In the genomic region with DNA sequence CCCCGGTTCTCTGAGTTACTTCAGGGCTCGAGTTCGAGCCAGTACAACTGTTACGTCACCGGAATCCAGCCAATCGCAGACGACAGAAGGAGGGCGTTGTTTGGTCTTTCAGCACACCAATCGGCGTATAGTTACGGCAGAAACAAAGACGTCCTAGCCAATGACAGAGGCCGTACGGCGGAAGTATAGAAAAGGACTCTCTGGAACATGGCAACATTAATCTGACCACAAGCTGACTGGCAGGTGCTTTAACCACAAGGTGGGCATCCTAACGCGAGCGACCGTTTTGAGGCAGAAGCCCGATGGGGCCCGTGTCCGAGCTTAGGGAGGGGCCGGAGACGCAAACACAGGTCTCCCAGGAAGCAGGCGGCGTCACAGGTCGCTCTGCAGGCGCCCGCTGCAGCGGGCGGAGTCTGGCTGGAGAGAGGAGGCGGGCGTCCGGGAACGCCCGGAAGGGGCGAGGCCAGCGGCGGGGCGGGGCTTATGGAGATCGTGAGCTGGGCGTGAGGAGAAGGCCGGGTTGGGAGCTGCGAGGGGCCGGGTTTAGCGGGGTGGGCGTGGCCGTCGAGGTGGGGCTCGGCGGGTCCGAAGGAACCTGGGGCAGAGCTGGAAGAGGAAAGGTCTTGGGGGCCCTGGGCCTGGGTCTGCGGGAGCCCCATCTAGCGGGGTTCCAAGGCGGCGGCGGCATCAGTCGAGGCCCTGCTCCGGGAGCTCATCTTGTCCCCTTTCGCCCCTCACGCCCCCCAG, we compare ENCODE assay signal across 8 cellular contexts. TPM values are rescaled to one million over a fixed set of nuclear protein-coding genes. Genes with fewer than 3 reads are reported as not detected.
DNase-seq lines count a peak whose midpoint lies in the region; ATAC-seq and TF ChIP-seq lines count a peak whose summit lies in the region.

A gene with protein sequence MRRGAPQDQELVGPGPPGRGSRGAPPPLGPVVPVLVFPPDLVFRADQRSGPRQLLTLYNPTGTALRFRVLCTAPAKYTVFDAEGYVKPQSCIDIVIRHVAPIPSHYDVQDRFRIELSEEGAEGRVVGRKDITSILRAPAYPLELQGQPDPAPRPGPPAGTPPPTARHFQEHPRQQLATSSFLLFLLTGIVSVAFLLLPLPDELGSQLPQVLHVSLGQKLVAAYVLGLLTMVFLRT (plus strand): TSS at position 558 of the 747 bp plus-strand sequence. CDS start 252 bp downstream, outside the sequence.

- no peaks in the 10 kb centered on the region for H3K27me3 ChIP-seq in PC-3 (ENCODE audit: low read length)
- no peaks in the 10 kb centered on the region for H3K27me3 ChIP-seq in mononuclear cell (ENCODE audit: insufficient read depth, low read length)

- POLR2A ChIA-PET in PC-3 (lab: Charles Lee; ENCODE audit: unreplicated experiment), result interaction anchor here (0.6 to 1.1 kb wide), 11 partner anchors 24 to 1732 kb away, joined by 3 to 7 read pairs (median 3); a partner anchor contains a TSS

- no peaks in the 10 kb centered on the region for H3F3A ChIP-seq in PC-3 (ENCODE audit: low read length, unreplicated experiment)

- peak within 1 kb of the TSS; percentile 23; the same call in 1 of the 2 replicates for H3K27ac ChIP-seq in PC-3 (ENCODE audit: low read length)

- H4K20me1 ChIP-seq in PC-3 (ENCODE audit: low read length), result no peaks in the 10 kb centered on the region

- no peaks in the 10 kb centered on the region for H3K9me2 ChIP-seq in PC-3 (replicated peaks; ENCODE audit: low read length)

- CTCF ChIA-PET in PC-3 (lab: Charles Lee), result interaction anchor here (0.5 to 1.0 kb wide), 8 partner anchors 20 to 222 kb away, joined by 3 to 5 read pairs (median 4); a partner anchor contains a TSS

- BruUV-seq in PC-3 (replicated peaks; lab: Mats Ljungman, UMichigan), result no TSS peak

- H3K79me2 ChIP-seq in PC-3 (ENCODE audit: low read length), result no peaks in the 10 kb centered on the region

- TF ChIP-seq CTCF in PC-3 (conservative IDR thresholded peaks at IDR 0.05; ENCODE audit: low read depth, low read length), result no peak
- TF ChIP-seq CTCF in epithelial cell of esophagus (IDR thresholded peaks at IDR 0.05; ENCODE audit: insufficient read depth, low read depth, low read length, missing control alignments), result no peak

- H3K4me1 ChIP-seq in PC-3 (ENCODE audit: insufficient read depth, low read length), result peaks cover 6% of the 10 kb centered on the region; the same call in 1 of the 2 replicates
- H3K4me1 ChIP-seq in mononuclear cell (ENCODE audit: insufficient read depth, low read length), result peaks cover 27% of the 10 kb centered on the region

- no peaks in the 10 kb centered on the region for H3K36me3 ChIP-seq in PC-3 (ENCODE audit: low read depth, low read length)

- TF ChIP-seq RAD21 in Ishikawa (IDR thresholded peaks at IDR 0.05; ENCODE audit: low read depth), result no peak

- peak; percentile 99 for DNase-seq in DMS153 (lab: John Stamatoyannopoulos, UW)
- peak; percentile 99 for DNase-seq in PC-3
- DNase-seq in activated T-cell treated with anti-CD3 and anti-CD28 coated beads for 48 hours (ENCODE audit: low read depth), result peak; percentile 99
- DNase-seq in epithelial cell of esophagus (ENCODE audit: low read depth), result peak; percentile 100
- DNase-seq in stimulated activated CD8-positive, alpha-beta memory T cell treated with anti-CD3 and anti-CD28 coated beads, Interleukin-4, amount 100 ng/mL, for 1 hour (ENCODE audit: low read depth in 2 of 2, low spot score in 1 of 2), result peak; percentile 95 to 97

- H3K4me3 ChIP-seq in PC-3 (ENCODE audit: low read length), result peak within 1 kb of the TSS; percentile 70
- peak within 1 kb of the TSS; percentile 77 for H3K4me3 ChIP-seq in epithelial cell of esophagus (ENCODE audit: low read length)
- peak within 1 kb of the TSS; percentile 68 for H3K4me3 ChIP-seq in mononuclear cell (ENCODE audit: low read length)

- H3K4me2 ChIP-seq in PC-3 (ENCODE audit: low read length), result peak within 1 kb of the TSS; percentile 99

- H2AFZ ChIP-seq in PC-3 (ENCODE audit: low read length), result peak within 1 kb of the TSS; percentile 77

- TF ChIP-seq EP300 in Ishikawa (IDR thresholded peaks at IDR 0.05; ENCODE audit: borderline replicate concordance), result no peak

- ATAC-seq in GM21576 (IDR thresholded peaks at IDR 0.05; ENCODE audit: unreplicated experiment) (peak; percentile 92), PC-3 (peak; percentile 96)

- peak within 1 kb of the TSS; percentile 64 for H3K9ac ChIP-seq in PC-3 (ENCODE audit: low read length)

- intact Hi-C loops in PC-3 (cut with micrococcal nuclease), result loop anchor here (1.0 kb wide), 1 partner anchor 61 kb away; a partner anchor contains a TSS

- H3K9me3 ChIP-seq in PC-3 (ENCODE audit: low read length), result no peaks in the 10 kb centered on the region
- H3K9me3 ChIP-seq in mononuclear cell (ENCODE audit: low read depth, low read length), result no peaks in the 10 kb centered on the region

TF ChIP-seq in Ishikawa, 13 proteins besides CTCF, POLR2A, EP300 and RAD21:
- TF ChIP-seq CREB1 (IDR thresholded peaks at IDR 0.05; ENCODE audit: low read depth), result peak; percentile 75
- TF ChIP-seq TAF1 (IDR thresholded peaks at IDR 0.05; ENCODE audit: low read depth), result peak; percentile 34
- peak; percentile 76; the same call in 1 of the 2 replicates for TF ChIP-seq ZBTB7A (IDR thresholded peaks at IDR 0.05; ENCODE audit: low read depth)
- TF ChIP-seq FOXM1 (IDR thresholded peaks at IDR 0.05; ENCODE audit: borderline replicate concordance, low read depth), result peak; percentile 37; the same call in 1 of the 2 replicates
- TF ChIP-seq CEBPB (IDR thresholded peaks at IDR 0.05), result no peak
- peak; percentile 63; the same call in 1 of the 2 replicates for TF ChIP-seq YY1 (IDR thresholded peaks at IDR 0.05; ENCODE audit: low read depth)

RNA-seq across cellular contexts. Expression of the gene that starts here (rescaled TPM):
- total RNA-seq in PC-3 (2014; rRNA removed) (9.4 and 19.4 TPM in 2 replicates), mononuclear cell (6.2 TPM)

Comparison
In these comparisons a context has a peak if more than half of its experiments do, and no peak if none do; other contexts are left out.
1. Peak in every context shown above with its lines: DNase-seq, ATAC-seq, H3K4me3 ChIP-seq and H3K27ac ChIP-seq.